ENCODE assay signal across 11 cellular contexts in genomic region chr15:44812029-44812517, GRCh38.
DNase-seq lines count a peak whose midpoint lies in the region; TF ChIP-seq lines count a peak whose summit lies in the region.
"Had no signal": no experiment of that assay in that cellular context is flagged by ENCODE, and none has a peak within 500 bp of the region (broad histone marks: within the 10 kb centered on the region; RNA-seq: fewer than 3 reads in every experiment).

No MANE protein-coding gene starts in this region.

- intact Hi-C loops in transverse colon (cut with DNase I; ENCODE audit: low total_unique reads): no loop called here

- TF ChIP-seq CTCF in transverse colon (IDR thresholded peaks at IDR 0.05) (no peak), GM13976 (IDR thresholded peaks at IDR 0.05; ENCODE audit: borderline replicate concordance, control extremely low read depth, extremely low read depth, insufficient read depth, missing control alignments) (no peak), osteoblast (IDR thresholded peaks at IDR 0.05; ENCODE audit: extremely low read depth, low read depth, low read length) (no peak)

- DNase-seq in NCI-H1105 treated with DMSO at 0.1 percent for 48 hours (lab: John Stamatoyannopoulos, UW): peak; percentile 91
- DNase-seq in NCI-H510A (lab: John Stamatoyannopoulos, UW): peak; percentile 91
- DNase-seq in transverse colon: peak; percentile 90
- no peak for DNase-seq in GM13976 (ENCODE audit: low spot score)
- no peak for DNase-seq in osteoblast (ENCODE audit: insufficient read length, low spot score, missing footprints)
- DNase-seq in activated naive CD4-positive, alpha-beta T cell (lab: John Stamatoyannopoulos, UW): no peak
- DNase-seq: activated effector memory CD4-positive, alpha-beta T cell treated with anti-CD3 and anti-CD28 coated beads, Interleukin-2, amount 50 U/mL, for 16 hours; central memory CD4-positive, alpha-beta T cell; kidney; nephron progenitor cell had no signal

- H2AFZ ChIP-seq in osteoblast (ENCODE audit: low read length): no peak overlapping the region

- H3K9ac ChIP-seq in endocrine pancreas (ENCODE audit: control insufficient read depth, insufficient read depth, low read length): no peak overlapping the region

- H4K20me1 ChIP-seq in osteoblast (ENCODE audit: insufficient read depth, low read length): no peaks in the 10 kb centered on the region

- peaks cover 13% of the 10 kb centered on the region for H3K4me1 ChIP-seq in endocrine pancreas (ENCODE audit: control insufficient read depth, insufficient read depth, low read length)
- peaks cover 0 to 27% (median 15%) of the 10 kb centered on the region in 4 donors for H3K4me1 ChIP-seq in transverse colon
- H3K4me1 ChIP-seq in osteoblast (ENCODE audit: insufficient read depth, low read length): no peaks in the 10 kb centered on the region

- 43 to 52% methylated on average over 3 to 5 of the region's 5 CpGs for WGBS in transverse colon (ENCODE audit: low coverage in 1 of 2), 2 donors

- H3K9me3 ChIP-seq in endocrine pancreas (ENCODE audit: control insufficient read depth, low read length): no peaks in the 10 kb centered on the region
- H3K9me3 ChIP-seq in transverse colon: no peaks in the 10 kb centered on the region
- H3K9me3 ChIP-seq in osteoblast (ENCODE audit: low read depth, low read length): no peaks in the 10 kb centered on the region

- no peaks in the 10 kb centered on the region for H3K79me2 ChIP-seq in osteoblast (ENCODE audit: insufficient read depth, low read length)

- H3K27me3 ChIP-seq in endocrine pancreas (ENCODE audit: control insufficient read depth, insufficient read depth, low read length): no peaks in the 10 kb centered on the region
- no peaks in the 10 kb centered on the region for H3K27me3 ChIP-seq in transverse colon
- peaks cover 23% of the 10 kb centered on the region for H3K27me3 ChIP-seq in osteoblast (ENCODE audit: insufficient read depth, low read length)

- H3K27ac ChIP-seq in transverse colon (peak overlapping the region; percentile 73 to 78 (median 78)), osteoblast (ENCODE audit: low read depth, low read length) (no peak overlapping the region)

- peak overlapping the region; percentile 20 for H3K4me3 ChIP-seq in endocrine pancreas (ENCODE audit: control insufficient read depth, insufficient read depth, low read length)
- H3K4me3 ChIP-seq in transverse colon: no peak overlapping the region
- H3K4me3 ChIP-seq in osteoblast (ENCODE audit: insufficient read depth, low read length): no peak overlapping the region

- in situ Hi-C loops in transverse colon (cut with MboI; ENCODE audit: low pct_ligation_motif_present in 1 of 4, low pct_unique_long_range_greater_than_20kb in 1 of 4, low sequenced_read_pairs in 3 of 4): no loop called here
- in situ Hi-C loops in GM13976 (cut with MboI; ENCODE audit: low sequenced_read_pairs, unreplicated experiment): no loop called here

- peak; percentile 24 for TF ChIP-seq POLR2A in transverse colon (IDR thresholded peaks at IDR 0.05)

- no peak for TF ChIP-seq EP300 in transverse colon (IDR thresholded peaks at IDR 0.05; ENCODE audit: low read depth)

- no peak overlapping the region for H3K4me2 ChIP-seq in osteoblast (ENCODE audit: insufficient read depth, low read length)

- H3K36me3 ChIP-seq in endocrine pancreas (ENCODE audit: control insufficient read depth, insufficient read depth, low read length) (no peaks in the 10 kb centered on the region), transverse colon (no peaks in the 10 kb centered on the region), osteoblast (ENCODE audit: insufficient read depth, low read length) (no peaks in the 10 kb centered on the region)

Comparison
In these comparisons a context has a peak if more than half of its experiments do, and no peak if none do; other contexts are left out.
1. DNase-seq: peak in NCI-H1105 treated with DMSO at 0.1 percent for 48 hours (single experiment), NCI-H510A (single experiment) and transverse colon (single experiment); none in GM13976 (single experiment), osteoblast (single experiment) and activated naive CD4-positive, alpha-beta T cell (0 of 4).